8 cellular contexts compared by ENCODE assay signal in the genomic region with DNA sequence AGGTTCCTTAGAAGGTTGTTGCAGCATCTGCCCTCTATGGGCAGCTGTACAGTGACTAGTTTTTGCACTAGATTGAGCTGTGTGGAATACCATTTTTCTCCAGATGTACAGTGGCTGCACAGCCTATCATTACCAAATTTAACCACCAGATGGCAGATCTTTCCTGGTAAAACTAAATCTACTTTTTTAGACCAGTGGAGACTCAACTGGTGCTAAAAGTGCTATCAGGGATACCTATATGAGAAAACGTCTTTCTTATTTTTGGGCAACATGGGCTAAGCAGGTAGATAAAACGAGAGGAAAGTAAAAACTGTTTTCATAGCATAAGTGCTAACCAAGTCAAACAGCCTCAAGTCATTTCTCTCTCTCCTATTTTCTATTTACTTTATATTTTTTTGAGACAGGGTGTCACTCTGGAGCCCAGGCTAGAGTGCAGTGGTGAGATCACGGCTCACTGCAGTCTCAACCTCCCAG. TPM values are rescaled to one million over a fixed set of nuclear protein-coding genes. Genes with fewer than 3 reads are reported as not detected.
DNase-seq lines count a peak whose midpoint lies in the region; ATAC-seq, FAIRE-seq and TF ChIP-seq lines count a peak whose summit lies in the region.

No MANE protein-coding gene starts in this region.

- peak; percentile 77 for TF ChIP-seq CTCF in A673 (conservative IDR thresholded peaks at IDR 0.05; ENCODE audit: low read depth, low read length)
- TF ChIP-seq CTCF in GM12873 (IDR thresholded peaks at IDR 0.05; ENCODE audit: insufficient read depth, low read depth, low read length, missing control alignments) = peak; percentile 64
- TF ChIP-seq CTCF in foreskin fibroblast (IDR thresholded peaks at IDR 0.05; ENCODE audit: low read depth, low read length) = peak; percentile 67
- peak; percentile 65 to 85 (median 74) for TF ChIP-seq CTCF in pancreas (IDR thresholded peaks at IDR 0.05)

- H3K27ac ChIP-seq in A673 (ENCODE audit: low read depth, low read length, poor library complexity, severe bottlenecking) (peak overlapping the region; percentile 34), pancreas (no peak overlapping the region)

- POLR2A ChIA-PET in A673 (lab: Charles Lee; ENCODE audit: low non-redundant PET) = no interaction called here

- H3K27me3 ChIP-seq in A673 (replicated peaks; ENCODE audit: insufficient read depth, low read depth, low read length, poor library complexity) (no peaks in the 10 kb centered on the region), pancreas (no peaks in the 10 kb centered on the region)

- peak; percentile 81 for ATAC-seq in HG02678 (IDR thresholded peaks at IDR 0.05; ENCODE audit: unreplicated experiment)
- peak; percentile 89 to 96 (median 94) for ATAC-seq in pancreas

- peak; percentile 90 for DNase-seq in A673 (ENCODE audit: low spot score)
- DNase-seq in NCI-H146 (lab: John Stamatoyannopoulos, UW) = peak; percentile 72
- peak; percentile 11 for DNase-seq in T1000 (lab: John Stamatoyannopoulos, UW)
- DNase-seq in foreskin fibroblast = peak; percentile 66 to 86
- peak in 1 of 6 donors; percentile 44 for DNase-seq in pancreas
- no peak for DNase-seq in cerebellar nuclear complex (lab: John Stamatoyannopoulos, UW)

- WGBS in pancreas, 2 donors = 11 to 13% methylated on average over 3 of the region's 3 CpGs

- peak; percentile 53 for FAIRE-seq in pancreas (lab: Jason Lieb, UNC)

- H3K4me1 ChIP-seq in A673 (ENCODE audit: insufficient read depth, low read length, poor library complexity, severe bottlenecking) (peaks cover 22% of the 10 kb centered on the region), pancreas (no peaks in the 10 kb centered on the region)

- intact Hi-C loops in A673 (cut with micrococcal nuclease; ENCODE audit: unreplicated experiment) (loop anchor here (1.0 to 5.0 kb wide), 5 partner anchors 123 to 479 kb away; no protein-coding TSS in a partner anchor), pancreas (cut with DNase I) (loop anchor here in 1 of 3 donors (5.0 kb wide), 1 partner anchor 403 kb away; no protein-coding TSS in a partner anchor)

- H3K36me3 ChIP-seq in A673 (ENCODE audit: insufficient read depth, low read length, poor library complexity, severe bottlenecking) (peaks cover 24% of the 10 kb centered on the region), pancreas (no peaks in the 10 kb centered on the region)

- CTCF ChIA-PET in A673 (lab: Charles Lee) = interaction anchor here (0.5 to 2.3 kb wide), 4 partner anchors 14 to 399 kb away, joined by 3 to 19 read pairs (median 3); no protein-coding TSS in a partner anchor

- H3K9me3 ChIP-seq in A673 (ENCODE audit: low read depth, low read length, poor library complexity, severe bottlenecking) (no peaks in the 10 kb centered on the region), pancreas (no peaks in the 10 kb centered on the region)

- H3K4me3 ChIP-seq in A673 (ENCODE audit: low read depth, low read length, poor library complexity, severe bottlenecking) = no peak overlapping the region
- H3K4me3 ChIP-seq in foreskin fibroblast (ENCODE audit: low read depth in 1 of 2, low read length in 2 of 2) = no peak overlapping the region
- H3K4me3 ChIP-seq in pancreas = no peak overlapping the region

- no TSS peak for BruUV-seq in A673 (replicated peaks; lab: Mats Ljungman, UMichigan)

RNA-seq across cellular contexts. Expression of gene IGSF10, which starts 21.2 kb away (rescaled TPM):
- total RNA-seq in A673 (2021) (10.5 and 13.6 TPM in 2 replicates), pancreas (under 1 TPM; 0.19 to 0.69 (median 0.40) TPM)
- under 1 TPM; 0.27 to 0.28 TPM for polyA plus RNA-seq in pancreas

RNA-seq across cellular contexts. Expression of gene P2RY12, which starts 55.1 kb away (rescaled TPM):
- total RNA-seq in A673 (2021) = not detected in 2 replicates
- total RNA-seq in pancreas = 1 to 10 TPM in 1 of 6 donors, under 1 TPM in 4, not detected in 1; 0.19 to 3.0 (median 0.46) TPM
- polyA plus RNA-seq in pancreas = under 1 TPM; 0.19 to 0.33 TPM

Comparison
In these comparisons a context has a peak if more than half of its experiments do, and no peak if none do; other contexts are left out.
1. DNase-seq: peak in A673 (single experiment), NCI-H146 (single experiment), T1000 (single experiment) and foreskin fibroblast (2 of 2); none in cerebellar nuclear complex (0 of 2).
2. Peak in every context shown above with its lines, with median percentiles within 50 percentile points of each other: CTCF ChIP-seq.